In the genomic region with DNA sequence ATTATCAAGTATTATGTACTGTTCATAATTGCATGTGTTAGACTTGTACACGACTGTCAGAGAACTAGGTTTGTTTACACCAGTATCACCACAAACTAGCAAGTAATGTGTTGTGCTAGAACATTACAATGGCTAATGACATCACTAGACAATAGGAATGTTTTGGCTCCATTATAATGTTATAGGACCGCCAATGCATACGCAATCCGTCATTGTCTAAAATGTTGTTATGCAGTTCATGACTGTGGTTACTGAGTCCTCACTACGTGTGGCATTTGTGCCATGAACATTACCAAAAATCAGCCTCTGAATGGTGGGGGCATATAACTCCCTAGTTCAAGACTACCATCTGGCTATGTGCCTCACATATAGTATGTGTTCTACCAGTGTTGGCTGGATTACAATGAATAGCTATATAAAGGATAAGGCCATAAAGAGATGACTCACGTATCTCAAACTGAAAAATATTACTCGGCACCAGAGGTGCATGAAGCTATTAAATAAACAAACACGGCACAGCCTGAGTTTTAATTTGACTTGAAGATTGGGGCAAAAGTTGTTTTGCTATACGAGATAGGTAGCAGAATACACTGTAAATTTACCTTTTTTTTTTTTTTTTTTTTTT, we compare ENCODE assay signal across 38 cellular contexts.
"Had no signal": no experiment of that assay in that cellular context is flagged by ENCODE, and none has a peak within 500 bp of the region (broad histone marks: within the 10 kb centered on the region; RNA-seq: fewer than 3 reads in every experiment).

No MANE protein-coding gene starts in this region.

- ATAC-seq: activated CD4-positive, CD25-positive, alpha-beta regulatory T cell treated with anti-CD3 and anti-CD28 coated beads, Interleukin-2, amount 50 U/mL, for 24 hours; activated CD8-positive, alpha-beta memory T cell treated with anti-CD3 and anti-CD28 coated beads, Interleukin-2, amount 10 ng/mL, durations not matched to agents 7 days and 5 days; activated CD8-positive, alpha-beta T cell treated with anti-CD3 and anti-CD28 coated beads, Interleukin-2, amount 10 ng/mL, durations not matched to agents 7 days and 5 days; activated naive CD8-positive, alpha-beta T cell treated with anti-CD3 and anti-CD28 coated beads, Interleukin-2, amount 50 U/mL, for 24 hours; effector memory CD8-positive, alpha-beta T cell; foreskin keratinocyte; gastrocnemius medialis; heart left ventricle; T-helper 17 cell had no signal

- DNase-seq: activated B cell treated with CpG ODN at 0.5 μM for 24 hours; activated CD4-positive, alpha-beta T cell treated with anti-CD3 and anti-CD28 coated beads for 48 hours; activated CD4-positive, alpha-beta T cell treated with anti-CD3 and anti-CD28 coated beads, Interleukin-2, amount 50 U/mL, for 1 hour; activated CD4-positive, alpha-beta T cell treated with anti-CD3 and anti-CD28 coated beads, Interleukin-2, amount 50 U/mL, for 48 hours; activated CD8-positive, alpha-beta memory T cell treated with anti-CD3 and anti-CD28 coated beads, Interleukin-2, amount 10 ng/mL, durations not matched to agents 7 days and 5 days; activated CD8-positive, alpha-beta memory T cell treated with anti-CD3 and anti-CD28 coated beads, Interleukin-2, amount 50 U/mL, for 4 hours; activated CD8-positive, alpha-beta T cell treated with anti-CD3 and anti-CD28 coated beads, Interleukin-2, amount 10 ng/mL, durations not matched to agents 7 days and 5 days; activated effector memory CD4-positive, alpha-beta T cell treated with anti-CD3 and anti-CD28 coated beads, Interleukin-2, amount 50 U/mL, for 16 hours; activated naive CD4-positive, alpha-beta T cell treated with anti-CD3 and anti-CD28 coated beads for 36 hours; activated naive CD8-positive, alpha-beta T cell treated with anti-CD3 and anti-CD28 coated beads for 36 hours; activated naive CD8-positive, alpha-beta T cell treated with anti-CD3 and anti-CD28 coated beads, Interleukin-2, amount 50 U/mL, for 24 hours; activated T-cell treated with anti-CD3 and anti-CD28 coated beads, Interleukin-2, amount 50 U/mL, for 1 hour; activated T-cell treated with anti-CD3 and anti-CD28 coated beads, Interleukin-2, amount 50 U/mL, for 48 hours; adrenal gland; amygdala; aorta; brain microvascular endothelial cell; caudate nucleus; cortex of kidney; dermis blood vessel endothelial cell; effector CD4-positive, alpha-beta T cell; effector memory CD8-positive, alpha-beta T cell; erythroblast; foreskin keratinocyte; gastrocnemius medialis; glutamatergic neuron; heart left ventricle; T-helper 1 cell; T-helper 17 cell; T1000; WERI-Rb-1 had no signal

- H3K4me3 ChIP-seq: adrenal gland, esophagus muscularis mucosa, gastrocnemius medialis, heart left ventricle had no signal

- H3K36me3 Mint-ChIP-seq: activated CD8-positive, alpha-beta memory T cell treated with anti-CD3 and anti-CD28 coated beads, Interleukin-2, amount 10 ng/mL, durations not matched to agents 7 days and 5 days; activated naive CD4-positive, alpha-beta T cell treated with anti-CD3 and anti-CD28 coated beads, Interleukin-2, amount 50 U/mL, for 24 hours; activated naive CD8-positive, alpha-beta T cell treated with anti-CD3 and anti-CD28 coated beads for 36 hours had no signal

- H3K4me1 Mint-ChIP-seq: activated B cell treated with CpG ODN at 0.5 μM for 24 hours; activated CD8-positive, alpha-beta memory T cell treated with anti-CD3 and anti-CD28 coated beads, Interleukin-2, amount 10 ng/mL, durations not matched to agents 7 days and 5 days; activated naive CD4-positive, alpha-beta T cell treated with anti-CD3 and anti-CD28 coated beads, Interleukin-2, amount 50 U/mL, for 24 hours; activated naive CD8-positive, alpha-beta T cell treated with anti-CD3 and anti-CD28 coated beads for 36 hours; activated naive CD8-positive, alpha-beta T cell treated with anti-CD3 and anti-CD28 coated beads, Interleukin-2, amount 50 U/mL, for 24 hours; T-helper 17 cell had no signal

- H3K4me1 ChIP-seq: adrenal gland, esophagus muscularis mucosa, foreskin keratinocyte, gastrocnemius medialis, heart left ventricle had no signal

- H3K9me3 ChIP-seq: adrenal gland, esophagus muscularis mucosa, gastrocnemius medialis, heart left ventricle had no signal

- H3K27ac Mint-ChIP-seq: activated B cell treated with CpG ODN at 0.5 μM for 24 hours; activated CD8-positive, alpha-beta memory T cell treated with anti-CD3 and anti-CD28 coated beads, Interleukin-2, amount 10 ng/mL, durations not matched to agents 7 days and 5 days; activated CD8-positive, alpha-beta T cell treated with anti-CD3 and anti-CD28 coated beads, Interleukin-2, amount 10 ng/mL, durations not matched to agents 7 days and 5 days; activated naive CD4-positive, alpha-beta T cell treated with anti-CD3 and anti-CD28 coated beads for 36 hours; activated naive CD4-positive, alpha-beta T cell treated with anti-CD3 and anti-CD28 coated beads, Interleukin-2, amount 50 U/mL, for 24 hours; activated naive CD8-positive, alpha-beta T cell treated with anti-CD3 and anti-CD28 coated beads for 36 hours; activated naive CD8-positive, alpha-beta T cell treated with anti-CD3 and anti-CD28 coated beads, Interleukin-2, amount 50 U/mL, for 24 hours; activated T-helper 1 cell treated with anti-CD3 and anti-CD28 coated beads, Interleukin-12 subunit alpha, Interleukin-12 subunit beta, Interleukin-2, Interleukin-4 antibody, amounts not matched to agents 30 ng/mL and 10 ng/mL and 1 ng/mL, durations not matched to agents 14 hours and 24 hours and 36 hours; activated T-helper 2 cell treated with anti-CD3 and anti-CD28 coated beads, Interferon-gamma antibody, Interleukin-2, Interleukin-4, amounts not matched to agents 10 μg/mL and 5 μg/mL and 100 μg/mL, durations not matched to agents 14 hours and 24 hours and 36 hours; effector memory CD8-positive, alpha-beta T cell; T-helper 17 cell; T-helper 2 cell treated with Interferon-gamma antibody and Interleukin-4, amounts not matched to agents 5 μg/mL and 100 μg/mL, for 36 hours had no signal

- FAIRE-seq: colon had no signal

- H3K27me3 Mint-ChIP-seq: activated B cell treated with CpG ODN at 0.5 μM for 24 hours; activated CD8-positive, alpha-beta memory T cell treated with anti-CD3 and anti-CD28 coated beads, Interleukin-2, amount 10 ng/mL, durations not matched to agents 7 days and 5 days; activated naive CD4-positive, alpha-beta T cell treated with anti-CD3 and anti-CD28 coated beads, Interleukin-2, amount 50 U/mL, for 24 hours; activated naive CD8-positive, alpha-beta T cell treated with anti-CD3 and anti-CD28 coated beads for 36 hours; activated naive CD8-positive, alpha-beta T cell treated with anti-CD3 and anti-CD28 coated beads, Interleukin-2, amount 50 U/mL, for 24 hours; effector memory CD8-positive, alpha-beta T cell; T-helper 17 cell had no signal

- H3K36me3 ChIP-seq: adrenal gland, brain microvascular endothelial cell, esophagus muscularis mucosa, gastrocnemius medialis, heart left ventricle, WERI-Rb-1 had no signal

- H3K9me3 Mint-ChIP-seq: activated B cell treated with CpG ODN at 0.5 μM for 24 hours; activated T-helper 1 cell treated with anti-CD3 and anti-CD28 coated beads, Interleukin-12 subunit alpha, Interleukin-12 subunit beta, Interleukin-2, Interleukin-4 antibody, amounts not matched to agents 30 ng/mL and 10 ng/mL and 1 ng/mL, durations not matched to agents 14 hours and 24 hours and 36 hours; activated T-helper 2 cell treated with anti-CD3 and anti-CD28 coated beads, Interferon-gamma antibody, Interleukin-2, Interleukin-4, amounts not matched to agents 10 μg/mL and 5 μg/mL and 100 μg/mL, durations not matched to agents 14 hours and 24 hours and 36 hours; T-helper 2 cell treated with Interferon-gamma antibody and Interleukin-4, amounts not matched to agents 5 μg/mL and 100 μg/mL, for 36 hours had no signal

- H3K4me3 Mint-ChIP-seq: activated B cell treated with CpG ODN at 0.5 μM for 24 hours; activated CD8-positive, alpha-beta memory T cell treated with anti-CD3 and anti-CD28 coated beads, Interleukin-2, amount 10 ng/mL, durations not matched to agents 7 days and 5 days; activated CD8-positive, alpha-beta T cell treated with anti-CD3 and anti-CD28 coated beads, Interleukin-2, amount 10 ng/mL, durations not matched to agents 7 days and 5 days; activated naive CD4-positive, alpha-beta T cell treated with anti-CD3 and anti-CD28 coated beads for 36 hours; activated naive CD4-positive, alpha-beta T cell treated with anti-CD3 and anti-CD28 coated beads, Interleukin-2, amount 50 U/mL, for 24 hours; activated naive CD8-positive, alpha-beta T cell treated with anti-CD3 and anti-CD28 coated beads for 36 hours; activated naive CD8-positive, alpha-beta T cell treated with anti-CD3 and anti-CD28 coated beads, Interleukin-2, amount 50 U/mL, for 24 hours; activated T-helper 1 cell treated with anti-CD3 and anti-CD28 coated beads, Interleukin-12 subunit alpha, Interleukin-12 subunit beta, Interleukin-2, Interleukin-4 antibody, amounts not matched to agents 30 ng/mL and 10 ng/mL and 1 ng/mL, durations not matched to agents 14 hours and 24 hours and 36 hours; effector memory CD8-positive, alpha-beta T cell; T-helper 17 cell; T-helper 2 cell treated with Interferon-gamma antibody and Interleukin-4, amounts not matched to agents 5 μg/mL and 100 μg/mL, for 36 hours had no signal

- H3K27me3 ChIP-seq: adrenal gland, brain microvascular endothelial cell, esophagus muscularis mucosa, foreskin keratinocyte, gastrocnemius medialis, heart left ventricle had no signal

- H3K27ac ChIP-seq: adrenal gland, brain microvascular endothelial cell, esophagus muscularis mucosa, foreskin keratinocyte, gastrocnemius medialis, heart left ventricle, WERI-Rb-1 had no signal
